In the genomic region with DNA sequence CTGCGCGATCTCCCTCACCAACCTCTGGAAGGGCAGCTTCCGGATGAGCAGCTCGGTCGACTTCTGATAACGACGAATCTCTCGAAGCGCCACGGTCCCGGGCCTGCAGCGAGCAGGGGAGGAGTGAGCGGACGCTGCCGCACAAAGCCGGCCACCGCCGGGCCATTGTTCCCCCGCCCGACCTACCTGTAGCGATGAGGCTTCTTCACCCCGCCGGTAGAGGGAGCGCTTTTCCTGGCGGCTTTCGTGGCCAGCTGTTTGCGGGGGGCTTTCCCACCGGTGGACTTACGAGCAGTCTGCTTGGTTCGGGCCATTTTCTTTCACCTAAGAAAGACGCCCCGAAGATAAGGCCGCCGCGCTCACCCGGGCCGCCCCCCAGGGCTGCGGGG, we compare ENCODE assay signal across 8 cellular contexts. TPM values are rescaled to one million over a fixed set of nuclear protein-coding genes. Genes with fewer than 3 reads are reported as not detected.
DNase-seq lines count a peak whose midpoint lies in the region; ATAC-seq, FAIRE-seq and TF ChIP-seq lines count a peak whose summit lies in the region.

No MANE protein-coding gene starts in this region.

- no peak overlapping the region for H3K4ac ChIP-seq in H1 (replicated peaks; ENCODE audit: insufficient read length, low read depth, low read length)

- peaks cover 0 to 7% (median 0%) of the 10 kb centered on the region in 5 donors for H3K27me3 Mint-ChIP-seq in naive thymus-derived CD8-positive, alpha-beta T cell

- H3K27ac ChIP-seq in H1 (ENCODE audit: low read depth, low read length): peak overlapping the region; percentile 92

- H2BK12ac ChIP-seq in H1 (ENCODE audit: low read depth, low read length): no peak overlapping the region

- peak overlapping the region; percentile 96 for H4K8ac ChIP-seq in H1 (ENCODE audit: extremely low read depth, insufficient read depth, low read length)

- CTCF ChIA-PET in H1 (lab: Charles Lee; ENCODE audit: partially characterized antibody): interaction anchor here (1.0 to 21.4 kb wide), 4 partner anchors 11 to 49 kb away, joined by 3 to 359 read pairs (median 17); partner anchors contain the start of gene GALK1

- peaks cover 0 to 4% (median 0%) of the 10 kb centered on the region in 9 donors for H3K9me3 Mint-ChIP-seq in naive thymus-derived CD8-positive, alpha-beta T cell

- peak; percentile 65 to 66 for DNase-seq in stimulated activated CD4-positive, alpha-beta T cell treated with anti-CD3 and anti-CD28 coated beads, Interleukin-4, amount 100 ng/mL, for 48 hours (ENCODE audit: low read depth in 2 of 2)
- DNase-seq in stimulated activated CD4-positive, alpha-beta T cell treated with anti-CD3 and anti-CD28 coated beads, Interleukin-12 subunit alpha, Interleukin-12 subunit beta, amount 100 ng/mL, for 4 hours: no peak
- no peak for DNase-seq in H1 (ENCODE audit: low read depth in 1 of 2, low spot score in 2 of 2)
- peak in 8 of 10 donors; percentile 64 to 82 (median 71) for DNase-seq in naive thymus-derived CD8-positive, alpha-beta T cell
- no peak for DNase-seq in RCC 7860 (ENCODE audit: low spot score)
- DNase-seq in superior temporal gyrus (ENCODE audit: extremely low spot score): no peak

- no peak overlapping the region for H2BK5ac ChIP-seq in H1 (ENCODE audit: low read depth, low read length)

- peak; percentile 3 for ATAC-seq in HG03095 (IDR thresholded peaks at IDR 0.05; ENCODE audit: unreplicated experiment)
- no peak for ATAC-seq in SK-N-SH treated with all-trans-retinoic acid at 6 μM for 48 hours
- peak in 1 of 2 donors; percentile 3 for ATAC-seq in naive thymus-derived CD8-positive, alpha-beta T cell

- peaks cover 0 to 29% (median 14%) of the 10 kb centered on the region in 4 experiments; a peak in 5 of 8 replicates for H3K36me3 ChIP-seq in H1 (ENCODE audit: control insufficient read depth in 2 of 4, insufficient read depth in 4 of 4, low read length in 3 of 4)

- no peaks in the 10 kb centered on the region for H3K79me1 ChIP-seq in H1 (ENCODE audit: low read depth, low read length)

- 2% methylated on average over 21 of the region's 38 CpGs; no CpG with 5 or more reads in 1 of the 2 experiments for WGBS in H1 (ENCODE audit: extremely low coverage in 1 of 2, insufficient coverage in 1 of 2, insufficient read length in 1 of 2, insufficient replicate concordance in 2 of 2, low coverage in 1 of 2, low lambda C conversion rate in 2 of 2, missing lambda C conversion rate in 1 of 2), 2 experiments

- peak overlapping the region; percentile 91 to 98 (median 97) for H3K9ac ChIP-seq in H1 (replicated peaks in 1 of 4; ENCODE audit: extremely low read depth in 1 of 4, low read depth in 3 of 4, low read length in 3 of 4)

- H3K4me3 ChIP-seq in H1 (ENCODE audit: extremely low read depth in 1 of 4, insufficient read depth in 2 of 4, low read depth in 3 of 4, low read length in 4 of 4): peak overlapping the region; percentile 75 to 93 (median 86)

- H2AK5ac ChIP-seq in H1 (ENCODE audit: low read depth, low read length): no peak overlapping the region

- peaks cover 18 to 44% (median 22%) of the 10 kb centered on the region in 3 donors for H3K36me3 Mint-ChIP-seq in naive thymus-derived CD8-positive, alpha-beta T cell

- H2AFZ ChIP-seq in H1 (ENCODE audit: low read length): no peak overlapping the region

- H4K20me1 ChIP-seq in H1 (replicated peaks in 1 of 2; ENCODE audit: control insufficient read depth in 1 of 2, insufficient read depth in 2 of 2, low read length in 2 of 2): peaks cover 10 to 12% of the 10 kb centered on the region in 2 experiments

- no peak overlapping the region for H3K14ac ChIP-seq in H1 (ENCODE audit: insufficient read length)

- no peak for TF ChIP-seq POLR2A in H1 (IDR thresholded peaks at IDR 0.05; ENCODE audit: control extremely low read depth in 1 of 2, low read depth in 2 of 2, low read length in 2 of 2)

- no peak overlapping the region; the same call in 1 of the 2 replicates for H3K18ac ChIP-seq in H1 (ENCODE audit: extremely low read depth, low read length)

- no peak overlapping the region for H2BK120ac ChIP-seq in H1 (replicated peaks; ENCODE audit: low read depth, low read length)

- FAIRE-seq in H1 (lab: Jason Lieb, UNC): no peak
- no peak for FAIRE-seq in RCC 7860 (lab: Jason Lieb, UNC)

- H3K56ac ChIP-seq in H1 (replicated peaks; ENCODE audit: insufficient read length, low read depth, low read length): no peak overlapping the region

- H3K4me1 Mint-ChIP-seq in naive thymus-derived CD8-positive, alpha-beta T cell: peaks cover 26 to 61% (median 58%) of the 10 kb centered on the region in 4 donors

- H3K27me3 ChIP-seq in H1 (replicated peaks in 1 of 4; ENCODE audit: control insufficient read depth in 3 of 4, extremely low read depth in 1 of 4, insufficient read depth in 3 of 4, low read length in 3 of 4): no peaks in the 10 kb centered on the region

- peak overlapping the region; percentile 89 to 100 (median 96) for H3K4me3 Mint-ChIP-seq in naive thymus-derived CD8-positive, alpha-beta T cell

- TF ChIP-seq EP300 in H1 (IDR thresholded peaks at IDR 0.05; ENCODE audit: borderline replicate concordance in 1 of 2, low read depth in 2 of 2, low read length in 2 of 2): no peak

- H4K5ac ChIP-seq in H1 (ENCODE audit: insufficient read length, low read depth, low read length): no peak overlapping the region

- H3K9me3 ChIP-seq in H1 (ENCODE audit: insufficient read depth in 2 of 2, low read depth in 1 of 2, low read length in 1 of 2): no peaks in the 10 kb centered on the region

- peaks cover 0 to 7% (median 3%) of the 10 kb centered on the region in 4 experiments; a peak in 6 of 7 replicates for H3K4me1 ChIP-seq in H1 (replicated peaks in 1 of 4; ENCODE audit: control insufficient read depth in 3 of 4, insufficient read depth in 4 of 4, low read length in 3 of 4)

- no peak overlapping the region for H3K23ac ChIP-seq in H1 (ENCODE audit: insufficient read length)

- peak overlapping the region; percentile 18 for H4K91ac ChIP-seq in H1 (replicated peaks; ENCODE audit: insufficient read length, low read length)

- no peaks in the 10 kb centered on the region for H3K23me2 ChIP-seq in H1 (ENCODE audit: low read depth, low read length)

- H2BK20ac ChIP-seq in H1 (ENCODE audit: low read length): no peak overlapping the region

- TF ChIP-seq CTCF in H1 (IDR thresholded peaks at IDR 0.05; ENCODE audit: control extremely low read depth in 1 of 3, insufficient read depth in 1 of 3, low read depth in 1 of 3, low read length in 3 of 3): peak; percentile 63 to 75 (median 66); a peak in 3 of 4 replicates

- H2BK15ac ChIP-seq in H1 (ENCODE audit: low read length): no peak overlapping the region

- POLR2A ChIA-PET in H1 (lab: Charles Lee; ENCODE audit: partially characterized antibody): interaction anchor here (0.8 to 8.5 kb wide), 19 partner anchors 6 to 234 kb away, joined by 3 to 425 read pairs (median 6); partner anchors contain the start of genes GALK1, ITGB4, MRPL38 and UNK
- POLR2A ChIA-PET in naive thymus-derived CD8-positive, alpha-beta T cell (lab: Charles Lee): interaction anchor here (0.8 to 28.6 kb wide), 13 partner anchors 3 to 191 kb away, joined by 3 to 596 read pairs (median 10); partner anchors contain the start of genes GALK1, MRPL38, RECQL5 and TRIM65

- TF ChIP-seq RAD21 in H1 (IDR thresholded peaks at IDR 0.05 in 1 of 2, conservative IDR thresholded peaks at IDR 0.05 in 1 of 2; ENCODE audit: low read depth in 2 of 2, low read length in 2 of 2): 0 out of 4 replicates have a peak, but pooled peaks of 1 of the 2 experiments have one; percentile 6

- peak overlapping the region; percentile 88 to 100 (median 94) for H3K27ac Mint-ChIP-seq in naive thymus-derived CD8-positive, alpha-beta T cell

- H3K79me2 ChIP-seq in H1 (ENCODE audit: control insufficient read depth in 1 of 2, insufficient read depth in 2 of 2, low read length in 2 of 2): peaks cover 3 to 28% of the 10 kb centered on the region in 2 experiments; a peak in 3 of 4 replicates

- H3K4me2 ChIP-seq in H1 (ENCODE audit: insufficient read depth in 1 of 2, low read depth in 2 of 2, low read length in 2 of 2): peak overlapping the region; percentile 82 to 89

RNA-seq across cellular contexts. Expression of gene UNK, which starts 5.8 kb away (rescaled TPM):
- 33.0 and 33.3 TPM in 2 replicates for total RNA-seq in H1 (2021; fragmentation: NEBNext Ultra II Directional; extraction: Animal tissue kit (Norgen Biotek cat#: 25700))
- polyA plus RNA-seq in H1 (2011; rRNA removed): 24.2 and 28.9 TPM in 2 replicates
- polyA plus RNA-seq in H1 (2011; cell fraction: cytosol; rRNA removed): 25.1 TPM
- 45.5 TPM for polyA plus RNA-seq in H1 (2011; cell fraction: nucleus; rRNA removed)
- 22.6 to 27.0 TPM (median 24.8 TPM) in 4 replicates for polyA plus RNA-seq in H1 (2012, experiment 1 of 2)
- 14.6 TPM for polyA plus RNA-seq in H1 (2012, experiment 2 of 2)
- 19.3 TPM for polyA plus RNA-seq in H1 (2013, experiment 1 of 2)
- polyA plus RNA-seq in H1 (2013, experiment 2 of 2): 19.1 TPM
- 52.1 and 62.7 TPM in 2 replicates for polyA minus RNA-seq in H1 (2011; rRNA and poly(A)+ RNA removed)
- 38.1 TPM for polyA minus RNA-seq in H1 (2011; cell fraction: cytosol; rRNA and poly(A)+ RNA removed)
- polyA minus RNA-seq in H1 (2011; cell fraction: nucleus; rRNA and poly(A)+ RNA removed): 75.4 TPM
- 10 to 100 TPM; 55.6 to 57.7 TPM for total RNA-seq in naive thymus-derived CD8-positive, alpha-beta T cell
- polyA plus RNA-seq in naive thymus-derived CD8-positive, alpha-beta T cell: 10 to 100 TPM; 24.4 to 26.9 (median 26.2) TPM

RNA-seq across cellular contexts. Expression of gene GALK1, which starts 13.9 kb away (rescaled TPM):
- 31.0 and 34.1 TPM in 2 replicates for total RNA-seq in H1 (2021; fragmentation: NEBNext Ultra II Directional; extraction: Animal tissue kit (Norgen Biotek cat#: 25700))
- 47.9 and 65.5 TPM in 2 replicates for polyA plus RNA-seq in H1 (2011; rRNA removed)
- 44.5 TPM for polyA plus RNA-seq in H1 (2011; cell fraction: cytosol; rRNA removed)
- polyA plus RNA-seq in H1 (2011; cell fraction: nucleus; rRNA removed): 55.8 TPM
- 16.4 to 35.1 TPM (median 32.3 TPM) in 4 replicates for polyA plus RNA-seq in H1 (2012, experiment 1 of 2)
- polyA plus RNA-seq in H1 (2012, experiment 2 of 2): 35.2 TPM
- 21.9 TPM for polyA plus RNA-seq in H1 (2013, experiment 1 of 2)
- polyA plus RNA-seq in H1 (2013, experiment 2 of 2): 20.6 TPM
- 12.2 and 12.8 TPM in 2 replicates for polyA minus RNA-seq in H1 (2011; rRNA and poly(A)+ RNA removed)
- 20.1 TPM for polyA minus RNA-seq in H1 (2011; cell fraction: cytosol; rRNA and poly(A)+ RNA removed)
- 19.5 TPM for polyA minus RNA-seq in H1 (2011; cell fraction: nucleus; rRNA and poly(A)+ RNA removed)
- total RNA-seq in naive thymus-derived CD8-positive, alpha-beta T cell: 10 to 100 TPM; 14.8 to 18.0 TPM
- 10 to 100 TPM in 2 of 3 donors, 1 to 10 TPM in 1; 9.5 to 14.4 (median 13.9) TPM for polyA plus RNA-seq in naive thymus-derived CD8-positive, alpha-beta T cell

RNA-seq across cellular contexts. Expression of gene ITGB4, which starts 57.6 kb away (rescaled TPM):
- 5.4 and 5.6 TPM in 2 replicates for total RNA-seq in H1 (2021; fragmentation: NEBNext Ultra II Directional; extraction: Animal tissue kit (Norgen Biotek cat#: 25700))
- 5.2 and 8.4 TPM in 2 replicates for polyA plus RNA-seq in H1 (2011; rRNA removed)
- polyA plus RNA-seq in H1 (2011; cell fraction: cytosol; rRNA removed): 3.5 TPM
- polyA plus RNA-seq in H1 (2011; cell fraction: nucleus; rRNA removed): 12.3 TPM
- 4.4 to 8.2 TPM (median 6.4 TPM) in 4 replicates for polyA plus RNA-seq in H1 (2012, experiment 1 of 2)
- polyA plus RNA-seq in H1 (2012, experiment 2 of 2): 5.0 TPM
- 10.2 TPM for polyA plus RNA-seq in H1 (2013, experiment 1 of 2)
- 7.5 TPM for polyA plus RNA-seq in H1 (2013, experiment 2 of 2)
- polyA minus RNA-seq in H1 (2011; rRNA and poly(A)+ RNA removed): 7.9 and 8.0 TPM in 2 replicates
- polyA minus RNA-seq in H1 (2011; cell fraction: cytosol; rRNA and poly(A)+ RNA removed): 7.6 TPM
- 6.2 TPM for polyA minus RNA-seq in H1 (2011; cell fraction: nucleus; rRNA and poly(A)+ RNA removed)
- total RNA-seq in naive thymus-derived CD8-positive, alpha-beta T cell: 1 to 10 TPM; 1.5 to 2.4 TPM
- polyA plus RNA-seq in naive thymus-derived CD8-positive, alpha-beta T cell: 1 to 10 TPM in 2 of 3 donors, under 1 TPM in 1; 0.35 to 1.9 (median 1.4) TPM

Comparison
In these comparisons a context has a peak if more than half of its experiments do, and no peak if none do; other contexts are left out.
1. DNase-seq: peak in stimulated activated CD4-positive, alpha-beta T cell treated with anti-CD3 and anti-CD28 coated beads, Interleukin-4, amount 100 ng/mL, for 48 hours (2 of 2) and naive thymus-derived CD8-positive, alpha-beta T cell (8 of 10); none in stimulated activated CD4-positive, alpha-beta T cell treated with anti-CD3 and anti-CD28 coated beads, Interleukin-12 subunit alpha, Interleukin-12 subunit beta, amount 100 ng/mL, for 4 hours (single experiment), H1 (0 of 2), RCC 7860 (single experiment) and superior temporal gyrus (single experiment).